ENCODE assay signal across 9 cellular contexts in the genomic region with DNA sequence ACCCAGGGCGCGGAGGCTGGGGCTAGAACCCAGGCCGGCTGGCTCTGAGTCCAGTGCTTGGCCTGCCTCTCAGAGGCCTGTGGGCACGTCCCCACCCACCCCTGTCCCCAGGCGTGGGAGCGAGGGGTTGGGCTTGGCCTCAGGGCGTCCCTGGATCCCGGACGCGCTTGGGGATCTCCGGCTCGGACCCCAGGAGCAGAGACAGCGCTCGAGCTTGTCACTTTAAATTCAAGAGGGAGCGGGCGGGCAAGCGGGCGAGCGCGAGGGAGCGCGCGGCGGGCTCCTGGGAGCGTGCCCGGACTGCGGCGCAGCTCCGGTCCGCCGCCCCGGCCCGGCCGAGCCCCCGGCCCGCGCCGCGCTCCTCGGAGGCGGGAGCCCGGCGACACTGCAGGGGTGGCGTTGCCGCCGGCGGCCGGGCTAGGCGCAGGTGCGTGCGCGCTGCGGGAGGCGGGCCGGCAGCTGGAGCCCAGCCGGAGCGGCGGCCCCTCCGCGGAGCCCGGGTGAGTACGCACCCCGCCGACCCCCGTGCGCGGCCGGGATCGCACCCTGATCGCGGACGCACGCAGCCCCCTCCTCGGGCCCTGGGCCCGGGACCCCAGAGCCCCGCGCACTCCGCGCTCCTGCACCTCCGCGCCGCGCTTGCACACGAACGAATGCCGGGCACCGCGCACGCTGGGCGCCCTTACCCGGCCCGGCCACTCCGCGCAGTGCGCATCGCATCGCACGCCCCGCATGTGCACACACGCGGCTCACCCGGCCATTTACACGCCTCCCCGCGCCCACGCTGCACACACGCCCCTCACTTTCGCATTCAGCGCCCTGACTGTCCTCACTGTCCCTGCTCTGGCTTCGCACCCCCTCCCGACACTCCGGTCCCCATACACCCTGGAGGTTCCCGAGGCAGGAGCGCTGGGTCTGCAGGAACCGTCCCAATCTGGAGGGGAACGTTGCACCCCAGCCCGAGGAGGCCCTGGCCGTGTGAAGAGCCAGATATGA. TPM values are rescaled to one million over a fixed set of nuclear protein-coding genes. Genes with fewer than 3 reads are reported as not detected.
DNase-seq lines count a peak whose midpoint lies in the region; ATAC-seq, FAIRE-seq and TF ChIP-seq lines count a peak whose summit lies in the region.
"Had no signal": no experiment of that assay in that cellular context is flagged by ENCODE, and none has a peak within 500 bp of the region (broad histone marks: within the 10 kb centered on the region; RNA-seq: fewer than 3 reads in every experiment).

A gene with protein sequence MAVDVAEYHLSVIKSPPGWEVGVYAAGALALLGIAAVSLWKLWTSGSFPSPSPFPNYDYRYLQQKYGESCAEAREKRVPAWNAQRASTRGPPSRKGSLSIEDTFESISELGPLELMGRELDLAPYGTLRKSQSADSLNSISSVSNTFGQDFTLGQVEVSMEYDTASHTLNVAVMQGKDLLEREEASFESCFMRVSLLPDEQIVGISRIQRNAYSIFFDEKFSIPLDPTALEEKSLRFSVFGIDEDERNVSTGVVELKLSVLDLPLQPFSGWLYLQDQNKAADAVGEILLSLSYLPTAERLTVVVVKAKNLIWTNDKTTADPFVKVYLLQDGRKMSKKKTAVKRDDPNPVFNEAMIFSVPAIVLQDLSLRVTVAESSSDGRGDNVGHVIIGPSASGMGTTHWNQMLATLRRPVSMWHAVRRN (plus strand): TSS at position 174 of the 996 bp plus-strand sequence. CDS start 7,011 bp downstream, outside the sequence.

- DNase-seq in DMS 273 (lab: John Stamatoyannopoulos, UW; ENCODE audit: unreplicated experiment) (peak; percentile 58), DMS 273 treated with DMSO at 0.1 percent for 48 hours (lab: John Stamatoyannopoulos, UW) (no peak), WTC11 (ENCODE audit: low spot score) (peak; percentile 48), fibroblast of mammary gland (ENCODE audit: low read depth) (no peak), pancreas (peak in 3 of 6 donors; percentile 20 to 64 (median 31)), NCI-H1105 treated with DMSO at 0.1 percent for 48 hours (lab: John Stamatoyannopoulos, UW) (no peak)

- WGBS in pancreas, 2 donors: 1% methylated on average over 89 to 118 of the region's 118 CpGs

- no peaks in the 10 kb centered on the region for H3K9me3 Mint-ChIP-seq in WTC11

- H3K27me3 Mint-ChIP-seq in WTC11 (ENCODE audit: low read depth): peaks cover 41% of the 10 kb centered on the region

- POLR2A ChIA-PET in WTC11 (lab: Charles Lee): interaction anchor here (0.7 to 0.8 kb wide), 3 partner anchors 17 to 167 kb away, joined by 3 to 6 read pairs (median 4); no protein-coding TSS in a partner anchor

- intact Hi-C loops in pancreas (cut with DNase I): no loop called here

- H3K27ac ChIP-seq in pancreas: no peak within 1 kb of the TSS
- H3K27ac ChIP-seq: 22Rv1 had no signal

- H3K4me3 ChIP-seq in fibroblast of mammary gland (ENCODE audit: control insufficient read depth, low read depth, low read length) (peak within 1 kb of the TSS; percentile 8), pancreas (peak within 1 kb of the TSS; percentile 15 to 52 (median 30))

- ATAC-seq in WTC11: peak; percentile 41
- ATAC-seq in pancreas: peak; percentile 23 to 60 (median 40)
- ATAC-seq in HG03457 (IDR thresholded peaks at IDR 0.05; ENCODE audit: unreplicated experiment): no peak
- ATAC-seq in HG03460 (IDR thresholded peaks at IDR 0.05; ENCODE audit: unreplicated experiment): no peak

- no peaks in the 10 kb centered on the region; the same call in 1 of the 2 replicates for H3K36me3 Mint-ChIP-seq in WTC11

- H3K9me3 ChIP-seq in pancreas: no peaks in the 10 kb centered on the region

- H3K4me1 Mint-ChIP-seq in WTC11: peaks cover 20% of the 10 kb centered on the region

- peaks cover 0 to 3% (median 0%) of the 10 kb centered on the region in 3 donors for H3K4me1 ChIP-seq in pancreas

- TF ChIP-seq CTCF in WTC11 (IDR thresholded peaks at IDR 0.05): no peak
- TF ChIP-seq CTCF in fibroblast of mammary gland (conservative IDR thresholded peaks at IDR 0.05; ENCODE audit: control insufficient read depth, insufficient read depth, low read depth, low read length): no peak
- TF ChIP-seq CTCF in pancreas (IDR thresholded peaks at IDR 0.05): no peak

- H3K4me3 Mint-ChIP-seq in WTC11: peak within 1 kb of the TSS; percentile 79

- H3K36me3 ChIP-seq in pancreas: no peaks in the 10 kb centered on the region

- no peaks in the 10 kb centered on the region for H3K27me3 ChIP-seq in pancreas

- no peak for FAIRE-seq in pancreas (lab: Jason Lieb, UNC)

- CTCF ChIA-PET in WTC11 (lab: Charles Lee): interaction anchor here (0.7 to 4.2 kb wide), 21 partner anchors 8 to 637 kb away, joined by 3 to 26 read pairs (median 4); a partner anchor contains a TSS

- H3K27ac Mint-ChIP-seq in WTC11: no peak within 1 kb of the TSS

TF ChIP-seq in WTC11, 78 proteins besides CTCF, POLR2A, EP300 and RAD21 (continues in another document):
- TF ChIP-seq JUN (CRISPR knock-in tag; IDR thresholded peaks at IDR 0.05) (0 out of 2 replicates have a peak, but pooled peaks have one; percentile 20), SOX15 (CRISPR knock-in tag; IDR thresholded peaks at IDR 0.05) (no peak), SP1 (CRISPR knock-in tag; conservative IDR thresholded peaks at IDR 0.05) (no peak), IRF2 (CRISPR knock-in tag; IDR thresholded peaks at IDR 0.05; ENCODE audit: borderline replicate concordance, low read depth) (no peak), ZNF263 (CRISPR knock-in tag; IDR thresholded peaks at IDR 0.05; ENCODE audit: low read depth) (no peak), CREM (CRISPR knock-in tag; IDR thresholded peaks at IDR 0.05) (no peak), ZBTB21 (CRISPR knock-in tag; IDR thresholded peaks at IDR 0.05; ENCODE audit: borderline replicate concordance) (peak; percentile 19; the same call in 1 of the 2 replicates), ZNF317 (CRISPR knock-in tag; IDR thresholded peaks at IDR 0.05; ENCODE audit: borderline replicate concordance, low read depth) (no peak), ZNF138 (CRISPR knock-in tag; conservative IDR thresholded peaks at IDR 0.05) (no peak)
- TF ChIP-seq, protein P1, sequence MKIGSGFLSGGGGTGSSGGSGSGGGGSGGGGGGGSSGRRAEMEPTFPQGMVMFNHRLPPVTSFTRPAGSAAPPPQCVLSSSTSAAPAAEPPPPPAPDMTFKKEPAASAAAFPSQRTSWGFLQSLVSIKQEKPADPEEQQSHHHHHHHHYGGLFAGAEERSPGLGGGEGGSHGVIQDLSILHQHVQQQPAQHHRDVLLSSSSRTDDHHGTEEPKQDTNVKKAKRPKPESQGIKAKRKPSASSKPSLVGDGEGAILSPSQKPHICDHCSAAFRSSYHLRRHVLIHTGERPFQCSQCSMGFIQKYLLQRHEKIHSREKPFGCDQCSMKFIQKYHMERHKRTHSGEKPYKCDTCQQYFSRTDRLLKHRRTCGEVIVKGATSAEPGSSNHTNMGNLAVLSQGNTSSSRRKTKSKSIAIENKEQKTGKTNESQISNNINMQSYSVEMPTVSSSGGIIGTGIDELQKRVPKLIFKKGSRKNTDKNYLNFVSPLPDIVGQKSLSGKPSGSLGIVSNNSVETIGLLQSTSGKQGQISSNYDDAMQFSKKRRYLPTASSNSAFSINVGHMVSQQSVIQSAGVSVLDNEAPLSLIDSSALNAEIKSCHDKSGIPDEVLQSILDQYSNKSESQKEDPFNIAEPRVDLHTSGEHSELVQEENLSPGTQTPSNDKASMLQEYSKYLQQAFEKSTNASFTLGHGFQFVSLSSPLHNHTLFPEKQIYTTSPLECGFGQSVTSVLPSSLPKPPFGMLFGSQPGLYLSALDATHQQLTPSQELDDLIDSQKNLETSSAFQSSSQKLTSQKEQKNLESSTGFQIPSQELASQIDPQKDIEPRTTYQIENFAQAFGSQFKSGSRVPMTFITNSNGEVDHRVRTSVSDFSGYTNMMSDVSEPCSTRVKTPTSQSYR (CRISPR knock-in tag; IDR thresholded peaks at IDR 0.05): no peak
- TF ChIP-seq, protein P2, sequence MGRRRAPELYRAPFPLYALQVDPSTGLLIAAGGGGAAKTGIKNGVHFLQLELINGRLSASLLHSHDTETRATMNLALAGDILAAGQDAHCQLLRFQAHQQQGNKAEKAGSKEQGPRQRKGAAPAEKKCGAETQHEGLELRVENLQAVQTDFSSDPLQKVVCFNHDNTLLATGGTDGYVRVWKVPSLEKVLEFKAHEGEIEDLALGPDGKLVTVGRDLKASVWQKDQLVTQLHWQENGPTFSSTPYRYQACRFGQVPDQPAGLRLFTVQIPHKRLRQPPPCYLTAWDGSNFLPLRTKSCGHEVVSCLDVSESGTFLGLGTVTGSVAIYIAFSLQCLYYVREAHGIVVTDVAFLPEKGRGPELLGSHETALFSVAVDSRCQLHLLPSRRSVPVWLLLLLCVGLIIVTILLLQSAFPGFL (CRISPR knock-in tag; IDR thresholded peaks at IDR 0.05; ENCODE audit: borderline replicate concordance): no peak
- TF ChIP-seq, protein P3, sequence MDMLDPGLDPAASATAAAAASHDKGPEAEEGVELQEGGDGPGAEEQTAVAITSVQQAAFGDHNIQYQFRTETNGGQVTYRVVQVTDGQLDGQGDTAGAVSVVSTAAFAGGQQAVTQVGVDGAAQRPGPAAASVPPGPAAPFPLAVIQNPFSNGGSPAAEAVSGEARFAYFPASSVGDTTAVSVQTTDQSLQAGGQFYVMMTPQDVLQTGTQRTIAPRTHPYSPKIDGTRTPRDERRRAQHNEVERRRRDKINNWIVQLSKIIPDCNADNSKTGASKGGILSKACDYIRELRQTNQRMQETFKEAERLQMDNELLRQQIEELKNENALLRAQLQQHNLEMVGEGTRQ (CRISPR knock-in tag; IDR thresholded peaks at IDR 0.05): no peak
- TF ChIP-seq, protein P4, sequence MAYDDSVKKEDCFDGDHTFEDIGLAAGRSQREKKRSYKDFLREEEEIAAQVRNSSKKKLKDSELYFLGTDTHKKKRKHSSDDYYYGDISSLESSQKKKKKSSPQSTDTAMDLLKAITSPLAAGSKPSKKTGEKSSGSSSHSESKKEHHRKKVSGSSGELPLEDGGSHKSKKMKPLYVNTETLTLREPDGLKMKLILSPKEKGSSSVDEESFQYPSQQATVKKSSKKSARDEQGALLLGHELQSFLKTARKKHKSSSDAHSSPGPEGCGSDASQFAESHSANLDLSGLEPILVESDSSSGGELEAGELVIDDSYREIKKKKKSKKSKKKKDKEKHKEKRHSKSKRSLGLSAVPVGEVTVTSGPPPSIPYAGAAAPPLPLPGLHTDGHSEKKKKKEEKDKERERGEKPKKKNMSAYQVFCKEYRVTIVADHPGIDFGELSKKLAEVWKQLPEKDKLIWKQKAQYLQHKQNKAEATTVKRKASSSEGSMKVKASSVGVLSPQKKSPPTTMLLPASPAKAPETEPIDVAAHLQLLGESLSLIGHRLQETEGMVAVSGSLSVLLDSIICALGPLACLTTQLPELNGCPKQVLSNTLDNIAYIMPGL (CRISPR knock-in tag; IDR thresholded peaks at IDR 0.05): no peak

RNA-seq across cellular contexts. Expression of the gene that starts here (rescaled TPM):
- total RNA-seq in WTC11 (2021) (4.6 to 7.3 TPM (median 7.1 TPM) in 3 replicates), pancreas (1 to 10 TPM in 2 of 6 donors, under 1 TPM in 4; 0.37 to 2.6 (median 0.42) TPM)
- polyA plus RNA-seq in pancreas: 1 to 10 TPM in 1 of 2 donors, under 1 TPM in 1; 0.19 to 1.7 TPM

Comparison
In these comparisons a context has a peak if more than half of its experiments do, and no peak if none do; other contexts are left out.
1. DNase-seq: peak in DMS 273 (single experiment) and WTC11 (single experiment); none in DMS 273 treated with DMSO at 0.1 percent for 48 hours (single experiment), fibroblast of mammary gland (single experiment) and NCI-H1105 treated with DMSO at 0.1 percent for 48 hours (single experiment).
2. ATAC-seq: peak in WTC11 (single experiment) and pancreas (4 of 4); none in HG03457 (single experiment) and HG03460 (single experiment).